ENCODE assay signal across 8 cellular contexts in genomic region chr15:37880009-37880834, GRCh38. TPM values are rescaled to one million over a fixed set of nuclear protein-coding genes. Genes with fewer than 3 reads are reported as not detected.
DNase-seq lines count a peak whose midpoint lies in the region; ATAC-seq and TF ChIP-seq lines count a peak whose summit lies in the region.

No MANE protein-coding gene starts in this region.

- CTCF ChIA-PET in BJ (lab: Yijun Ruan, JAX) = interaction anchor here (0.6 to 6.8 kb wide), 15 partner anchors 8 to 997 kb away, joined by 3 to 61 read pairs (median 4); no protein-coding TSS in a partner anchor

- POLR2A ChIA-PET in BJ (lab: Charles Lee) = no interaction called here

- H3K27me3 ChIP-seq in BJ (ENCODE audit: control insufficient read depth, insufficient read depth, low read length) = no peaks in the 10 kb centered on the region

- no peak overlapping the region for H3K4me3 ChIP-seq in BJ (ENCODE audit: low read depth, low read length)
- no peak overlapping the region for H3K4me3 ChIP-seq in cardiac fibroblast (replicated peaks in 1 of 2; ENCODE audit: low read depth in 2 of 2, low read length in 2 of 2)

- no peaks in the 10 kb centered on the region for H3K36me3 ChIP-seq in BJ (ENCODE audit: control insufficient read depth, insufficient read depth, low read length)

- ATAC-seq in GM21360 (IDR thresholded peaks at IDR 0.05; ENCODE audit: unreplicated experiment) (peak; percentile 49), HG03432 (IDR thresholded peaks at IDR 0.05; ENCODE audit: unreplicated experiment) (no peak), GM19328 (IDR thresholded peaks at IDR 0.05; ENCODE audit: unreplicated experiment) (no peak)

- DNase-seq in BJ (ENCODE audit: low read depth) (no peak), NCI-H524 treated with DMSO at 0.1 percent for 48 hours (lab: John Stamatoyannopoulos, UW) (peak; percentile 60), cardiac fibroblast (ENCODE audit: low read depth in 2 of 2) (peak; percentile 74 to 78), medulla oblongata (ENCODE audit: extremely low spot score) (peak; percentile 21)
- no peak for DNase-seq in activated naive CD4-positive, alpha-beta T cell treated with Interleukin-2 at 50 U/mL for 16 hours

- TF ChIP-seq CTCF in BJ (IDR thresholded peaks at IDR 0.05; ENCODE audit: insufficient read depth, low read depth, low read length) (peak; percentile 80), cardiac fibroblast (IDR thresholded peaks at IDR 0.05; ENCODE audit: low read depth, low read length) (peak; percentile 76)

RNA-seq across cellular contexts. Expression of gene TMCO5A, which starts 54.2 kb away (rescaled TPM):
- not detected in 2 replicates for polyA plus RNA-seq in BJ (2011; rRNA removed)
- polyA minus RNA-seq in BJ (2011; rRNA and poly(A)+ RNA removed) = not detected in 2 replicates

Comparison
In these comparisons a context has a peak if more than half of its experiments do, and no peak if none do; other contexts are left out.
1. DNase-seq: peak in NCI-H524 treated with DMSO at 0.1 percent for 48 hours (single experiment), cardiac fibroblast (2 of 2) and medulla oblongata (single experiment); none in BJ (single experiment) and activated naive CD4-positive, alpha-beta T cell treated with Interleukin-2 at 50 U/mL for 16 hours (single experiment).